Comparison of ENCODE assay signal across 22 cellular contexts in the genomic region with DNA sequence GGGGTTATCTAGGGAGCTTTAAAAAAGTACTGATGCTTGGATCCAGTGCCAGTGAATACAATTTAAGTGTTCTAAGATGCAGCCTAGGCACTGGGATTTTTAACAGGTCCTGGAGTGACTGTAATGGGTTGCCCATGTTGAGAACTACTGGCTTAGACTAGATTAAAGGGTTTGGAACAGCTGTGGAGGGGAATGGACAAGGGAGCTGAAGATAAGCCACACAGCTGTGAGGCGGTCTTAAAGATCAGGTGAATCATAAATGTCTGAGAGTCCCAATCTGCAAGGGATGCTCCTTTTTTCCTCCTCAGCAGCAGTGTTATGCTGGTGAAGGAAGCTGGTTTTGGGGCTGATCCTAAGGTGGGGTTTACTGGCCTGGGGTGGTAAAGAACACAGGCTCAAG. TPM values are rescaled to one million over a fixed set of nuclear protein-coding genes. Genes with fewer than 3 reads are reported as not detected.
DNase-seq lines count a peak whose midpoint lies in the region; ATAC-seq and TF ChIP-seq lines count a peak whose summit lies in the region.
"Had no signal": no experiment of that assay in that cellular context is flagged by ENCODE, and none has a peak within 500 bp of the region (broad histone marks: within the 10 kb centered on the region; RNA-seq: fewer than 3 reads in every experiment).

No MANE protein-coding gene starts in this region.

- TF ChIP-seq CTCF in breast epithelium (IDR thresholded peaks at IDR 0.05) (no peak), MCF 10A (IDR thresholded peaks at IDR 0.05; ENCODE audit: unreplicated experiment) (no peak), RWPE2 (IDR thresholded peaks at IDR 0.05; ENCODE audit: poor library complexity, severe bottlenecking) (no peak), fibroblast of villous mesenchyme (IDR thresholded peaks at IDR 0.05; ENCODE audit: insufficient read depth, low read depth, low read length) (no peak), GM13976 (IDR thresholded peaks at IDR 0.05; ENCODE audit: borderline replicate concordance, control extremely low read depth, extremely low read depth, insufficient read depth, missing control alignments) (no peak), heart right ventricle (IDR thresholded peaks at IDR 0.05) (no peak)

- TF ChIP-seq POLR2A in breast epithelium (IDR thresholded peaks at IDR 0.05): no peak

- 94 to 100% methylated on average over 1 of the region's 1 CpG for WGBS in heart right ventricle, 2 donors
- WGBS in right cardiac atrium: 97% methylated on average over 1 of the region's 1 CpG

- ATAC-seq in RWPE2 (ENCODE audit: low read depth) (peak; percentile 26; the same call in 1 of the 3 replicates), heart right ventricle (no peak), right cardiac atrium (no peak), GM19463 (IDR thresholded peaks at IDR 0.05; ENCODE audit: unreplicated experiment) (no peak)
- ATAC-seq: activated T-cell treated with anti-CD3 and anti-CD28 coated beads, Interleukin-2, amount 50 U/mL, for 72 hours; K562; stimulated activated naive B cell treated with anti-CD40 and anti-IgM and Interleukin-4, amounts not matched to agents 10 μg/mL and 1 μg/mL and 100 μg/mL, for 72 hours had no signal

- POLR2A ChIA-PET in MCF 10A (lab: Yijun Ruan, JAX): interaction anchor here (0.6 to 2.0 kb wide), 9 partner anchors 8 to 283 kb away, joined by 3 to 6 read pairs (median 4); no protein-coding TSS in a partner anchor

- DNase-seq in breast epithelium (ENCODE audit: low spot score in 2 of 2) (no peak), MCF 10A (ENCODE audit: unreplicated experiment) (no peak), RWPE2 (ENCODE audit: low spot score) (no peak), fibroblast of villous mesenchyme (ENCODE audit: low read depth) (peak; percentile 73), GM13976 (ENCODE audit: low spot score) (no peak), heart right ventricle (no peak), right cardiac atrium (no peak)
- DNase-seq: 8988T; activated CD4-positive, alpha-beta T cell treated with anti-CD3 and anti-CD28 coated beads, Interleukin-2, amount 50 U/mL, for 4 hours; activated T-cell treated with anti-CD3 and anti-CD28 coated beads, Interleukin-2, amount 50 U/mL, for 72 hours; hypothalamus; NCI-H1105 treated with DMSO at 0.1 percent for 48 hours; NCI-H2029; NCI-H774; stimulated activated naive B cell treated with anti-CD40 and anti-IgM and Interleukin-4, amounts not matched to agents 10 μg/mL and 1 μg/mL and 100 μg/mL, for 72 hours; T-helper 2 cell had no signal

- intact Hi-C loops in breast epithelium (cut with DNase I; ENCODE audit: low total_unique reads) (no loop called here), MCF 10A (cut with micrococcal nuclease) (no loop called here), heart right ventricle (cut with DNase I) (no loop called here), right cardiac atrium (cut with DNase I) (no loop called here)

- no peak overlapping the region for H3K4me3 ChIP-seq in breast epithelium
- H3K4me3 ChIP-seq in RWPE2 (ENCODE audit: severe bottlenecking): no peak overlapping the region
- no peak overlapping the region for H3K4me3 ChIP-seq in fibroblast of villous mesenchyme (ENCODE audit: low read depth, low read length)
- no peak overlapping the region for H3K4me3 ChIP-seq in heart right ventricle
- H3K4me3 ChIP-seq in right cardiac atrium (ENCODE audit: low read length): no peak overlapping the region
- H3K4me3 ChIP-seq: K562, lung, MG63, skin epidermis had no signal

- no peaks in the 10 kb centered on the region for H3K9me3 Mint-ChIP-seq in MCF 10A (ENCODE audit: unreplicated experiment)
- H3K9me3 Mint-ChIP-seq: activated T-cell treated with anti-CD3 and anti-CD28 coated beads, Interleukin-2, amount 50 U/mL, for 72 hours; nephron; stimulated activated naive B cell treated with anti-CD40 and anti-IgM and Interleukin-4, amounts not matched to agents 10 μg/mL and 1 μg/mL and 100 μg/mL, for 72 hours had no signal

- peaks cover 30% of the 10 kb centered on the region for H3K4me1 Mint-ChIP-seq in MCF 10A (ENCODE audit: insufficient read depth, unreplicated experiment)

- BruUV-seq in MCF 10A (replicated peaks; lab: Mats Ljungman, UMichigan): no TSS peak

- H3K27ac Mint-ChIP-seq in MCF 10A (ENCODE audit: low read depth, unreplicated experiment): no peak overlapping the region
- H3K27ac Mint-ChIP-seq: activated T-cell treated with anti-CD3 and anti-CD28 coated beads, Interleukin-2, amount 50 U/mL, for 72 hours; stimulated activated naive B cell treated with anti-CD40 and anti-IgM and Interleukin-4, amounts not matched to agents 10 μg/mL and 1 μg/mL and 100 μg/mL, for 72 hours had no signal

- H3K36me3 Mint-ChIP-seq in MCF 10A (ENCODE audit: insufficient read depth, unreplicated experiment): peaks cover 1% of the 10 kb centered on the region
- H3K36me3 Mint-ChIP-seq: stimulated activated naive B cell treated with anti-CD40 and anti-IgM and Interleukin-4, amounts not matched to agents 10 μg/mL and 1 μg/mL and 100 μg/mL, for 72 hours had no signal

- in situ Hi-C loops in GM13976 (cut with MboI; ENCODE audit: low sequenced_read_pairs, unreplicated experiment): no loop called here

- H3K9me3 ChIP-seq in breast epithelium: no peaks in the 10 kb centered on the region
- no peaks in the 10 kb centered on the region for H3K9me3 ChIP-seq in RWPE2 (ENCODE audit: severe bottlenecking)
- no peaks in the 10 kb centered on the region for H3K9me3 ChIP-seq in heart right ventricle
- H3K9me3 ChIP-seq in right cardiac atrium (ENCODE audit: control insufficient read depth, low read length): no peaks in the 10 kb centered on the region
- H3K9me3 ChIP-seq: MG63 had no signal

- peaks cover 0 to 14% of the 10 kb centered on the region in 2 donors for H3K4me1 ChIP-seq in breast epithelium
- peaks cover 21% of the 10 kb centered on the region for H3K4me1 ChIP-seq in RWPE2 (ENCODE audit: insufficient read depth, poor library complexity, severe bottlenecking)
- peaks cover 0 to 12% (median 4%) of the 10 kb centered on the region in 9 donors for H3K4me1 ChIP-seq in heart right ventricle
- no peaks in the 10 kb centered on the region for H3K4me1 ChIP-seq in right cardiac atrium (ENCODE audit: control insufficient read depth, insufficient read depth, low read length)

- peak overlapping the region; percentile 33 to 73 for H3K27ac ChIP-seq in breast epithelium
- H3K27ac ChIP-seq in RWPE2 (ENCODE audit: poor library complexity, severe bottlenecking): peak overlapping the region; percentile 51
- H3K27ac ChIP-seq in heart right ventricle: no peak overlapping the region
- no peak overlapping the region for H3K27ac ChIP-seq in right cardiac atrium (ENCODE audit: low read length)

- CTCF ChIA-PET in MCF 10A (lab: Yijun Ruan, JAX): interaction anchor here (0.6 to 1.6 kb wide), 3 partner anchors 36 to 107 kb away, joined by 3 to 8 read pairs (median 4); no protein-coding TSS in a partner anchor

- H3K36me3 ChIP-seq in breast epithelium: no peaks in the 10 kb centered on the region
- peaks cover 20% of the 10 kb centered on the region for H3K36me3 ChIP-seq in RWPE2 (ENCODE audit: low read depth)
- H3K36me3 ChIP-seq in heart right ventricle: no peaks in the 10 kb centered on the region
- H3K36me3 ChIP-seq: MG63 had no signal

- H3K27me3 ChIP-seq in breast epithelium: no peaks in the 10 kb centered on the region
- H3K27me3 ChIP-seq in RWPE2 (ENCODE audit: insufficient read depth, poor library complexity, severe bottlenecking): no peaks in the 10 kb centered on the region
- no peaks in the 10 kb centered on the region for H3K27me3 ChIP-seq in heart right ventricle
- H3K27me3 ChIP-seq in right cardiac atrium (ENCODE audit: control insufficient read depth, insufficient read depth): no peaks in the 10 kb centered on the region
- H3K27me3 ChIP-seq: MG63 had no signal

- H3K4me3 Mint-ChIP-seq in MCF 10A (ENCODE audit: unreplicated experiment): no peak overlapping the region
- H3K4me3 Mint-ChIP-seq: activated T-cell treated with anti-CD3 and anti-CD28 coated beads, Interleukin-2, amount 50 U/mL, for 72 hours; nephron; stimulated activated naive B cell treated with anti-CD40 and anti-IgM and Interleukin-4, amounts not matched to agents 10 μg/mL and 1 μg/mL and 100 μg/mL, for 72 hours had no signal

- H3K27me3 Mint-ChIP-seq in MCF 10A (ENCODE audit: insufficient read depth, unreplicated experiment): no peaks in the 10 kb centered on the region

RNA-seq across cellular contexts. Expression of gene FRMD6, which starts 35.5 kb away (rescaled TPM):
- total RNA-seq in breast epithelium: 100 to 1,000 TPM in 1 of 3 donors, 10 to 100 TPM in 2; 14.6 to 111 (median 80.3) TPM
- 104 and 135 TPM in 2 replicates for total RNA-seq in MCF 10A (2022)
- 475 and 524 TPM in 2 replicates for total RNA-seq in fibroblast of villous mesenchyme
- total RNA-seq in heart right ventricle: 10 to 100 TPM in 3 of 10 donors, 1 to 10 TPM in 7; 5.9 to 14.2 (median 6.9) TPM
- polyA plus RNA-seq in heart right ventricle: 1 to 10 TPM; 2.2 to 3.9 TPM
- total RNA-seq in right cardiac atrium: 1 to 10 TPM; 7.8 to 8.8 (median 8.1) TPM
- polyA plus RNA-seq in right cardiac atrium: 3.1 TPM

Comparison
In these comparisons a context has a peak if more than half of its experiments do, and no peak if none do; other contexts are left out.
1. H3K27ac ChIP-seq: peak in breast epithelium (2 of 2) and RWPE2 (single experiment); none in heart right ventricle (0 of 10) and right cardiac atrium (single experiment).